Comparison of ENCODE assay signal across 14 cellular contexts in genomic region chr17:80703109-80703508, GRCh38.
DNase-seq lines count a peak whose midpoint lies in the region; ATAC-seq, FAIRE-seq and TF ChIP-seq lines count a peak whose summit lies in the region.
"Had no signal": no experiment of that assay in that cellular context is flagged by ENCODE, and none has a peak within 500 bp of the region (broad histone marks: within the 10 kb centered on the region; RNA-seq: fewer than 3 reads in every experiment).

No MANE protein-coding gene starts in this region.

- H3K36me3 Mint-ChIP-seq in CD4-positive, CD25-positive, alpha-beta regulatory T cell = peaks cover 15% of the 10 kb centered on the region
- H3K36me3 Mint-ChIP-seq in activated T-cell treated with anti-CD3 and anti-CD28 coated beads, Interleukin-2, amount 50 U/mL, for 72 hours (ENCODE audit: insufficient read depth in 2 of 2) = peaks cover 7 to 9% of the 10 kb centered on the region in 2 donors
- H3K36me3 Mint-ChIP-seq in memory B cell = peaks cover 10% of the 10 kb centered on the region

- FAIRE-seq in GM12891 (lab: Jason Lieb, UNC) = no peak
- FAIRE-seq: bronchial epithelial cell, keratinocyte had no signal

- ATAC-seq in CD4-positive, CD25-positive, alpha-beta regulatory T cell (ENCODE audit: low read depth in 2 of 2) = peak; percentile 69 to 83
- ATAC-seq in activated T-cell treated with anti-CD3 and anti-CD28 coated beads, Interleukin-2, amount 50 U/mL, for 72 hours (replicated peaks in 1 of 2) = peak; percentile 51 to 66
- peak; percentile 68 for ATAC-seq in memory B cell (ENCODE audit: low read depth)
- ATAC-seq in HG03469 (IDR thresholded peaks at IDR 0.05; ENCODE audit: unreplicated experiment) = no peak
- ATAC-seq: foreskin keratinocyte had no signal

- no peaks in the 10 kb centered on the region for H3K9me3 ChIP-seq in CD4-positive, CD25-positive, alpha-beta regulatory T cell (ENCODE audit: control insufficient read depth in 2 of 2, low read length in 2 of 2)
- H3K9me3 ChIP-seq: uterus had no signal

- peak overlapping the region; percentile 43 to 87 (median 48) for H3K27ac Mint-ChIP-seq in CD4-positive, CD25-positive, alpha-beta regulatory T cell
- H3K27ac Mint-ChIP-seq in activated T-cell treated with anti-CD3 and anti-CD28 coated beads, Interleukin-2, amount 50 U/mL, for 72 hours = no peak overlapping the region
- H3K27ac Mint-ChIP-seq in memory B cell = peak overlapping the region; percentile 31

- H3K36me3 ChIP-seq in CD4-positive, CD25-positive, alpha-beta regulatory T cell (ENCODE audit: control insufficient read depth, insufficient read depth, low read length) = no peaks in the 10 kb centered on the region
- H3K36me3 ChIP-seq: uterus had no signal

- peak in 2 of 3 donors; percentile 46 to 88 for DNase-seq in CD4-positive, CD25-positive, alpha-beta regulatory T cell
- no peak for DNase-seq in GM12891 (ENCODE audit: insufficient read length, low spot score)
- peak in 1 of 2 donors; percentile 11 for DNase-seq in activated T-cell treated with anti-CD3 and anti-CD28 coated beads, Interleukin-2, amount 50 U/mL, for 72 hours
- no peak for DNase-seq in memory B cell (ENCODE audit: low spot score in 2 of 2)
- DNase-seq in stimulated activated CD4-positive, alpha-beta T cell treated with anti-CD3 and anti-CD28 coated beads, Interleukin-4, amount 100 ng/mL, for 1 hour = no peak
- DNase-seq in hypothalamus (lab: John Stamatoyannopoulos, UW) = no peak
- DNase-seq: COR-L47, foreskin keratinocyte, posterior cingulate gyrus, uterus had no signal

- peaks cover 46% of the 10 kb centered on the region for H3K4me1 ChIP-seq in CD4-positive, CD25-positive, alpha-beta regulatory T cell (ENCODE audit: control insufficient read depth, insufficient read depth, low read length, poor library complexity, severe bottlenecking)
- H3K4me1 ChIP-seq: foreskin keratinocyte, uterus had no signal

- H3K4me1 Mint-ChIP-seq in CD4-positive, CD25-positive, alpha-beta regulatory T cell = peaks cover 44 to 72% (median 54%) of the 10 kb centered on the region in 4 donors
- peaks cover 52% of the 10 kb centered on the region for H3K4me1 Mint-ChIP-seq in activated T-cell treated with anti-CD3 and anti-CD28 coated beads, Interleukin-2, amount 50 U/mL, for 72 hours (ENCODE audit: low read depth)
- H3K4me1 Mint-ChIP-seq in memory B cell = peaks cover 36% of the 10 kb centered on the region

- H3K4me3 Mint-ChIP-seq in CD4-positive, CD25-positive, alpha-beta regulatory T cell = peak overlapping the region in 3 of 4 donors; percentile 59 to 72 (median 69)
- peak overlapping the region; percentile 6 to 53 for H3K4me3 Mint-ChIP-seq in activated T-cell treated with anti-CD3 and anti-CD28 coated beads, Interleukin-2, amount 50 U/mL, for 72 hours
- H3K4me3 Mint-ChIP-seq in memory B cell = no peak overlapping the region

- H3K27me3 Mint-ChIP-seq in CD4-positive, CD25-positive, alpha-beta regulatory T cell = no peaks in the 10 kb centered on the region
- H3K27me3 Mint-ChIP-seq in activated T-cell treated with anti-CD3 and anti-CD28 coated beads, Interleukin-2, amount 50 U/mL, for 72 hours (ENCODE audit: low read depth) = no peaks in the 10 kb centered on the region
- no peaks in the 10 kb centered on the region for H3K27me3 Mint-ChIP-seq in memory B cell

- H3K27me3 ChIP-seq in CD4-positive, CD25-positive, alpha-beta regulatory T cell (ENCODE audit: control insufficient read depth, insufficient read depth, low read length) = no peaks in the 10 kb centered on the region
- H3K27me3 ChIP-seq: foreskin keratinocyte, uterus had no signal

- TF ChIP-seq POLR2A in GM12891 (IDR thresholded peaks at IDR 0.05; ENCODE audit: low read depth, low read length) = no peak

- H3K9me3 Mint-ChIP-seq in CD4-positive, CD25-positive, alpha-beta regulatory T cell = peaks cover 0 to 5% (median 3%) of the 10 kb centered on the region in 7 donors
- H3K9me3 Mint-ChIP-seq in activated T-cell treated with anti-CD3 and anti-CD28 coated beads, Interleukin-2, amount 50 U/mL, for 72 hours = peaks cover 8 to 10% of the 10 kb centered on the region in 2 donors
- H3K9me3 Mint-ChIP-seq in memory B cell = peaks cover 9% of the 10 kb centered on the region

- peak overlapping the region; percentile 34 for H3K27ac ChIP-seq in CD4-positive, CD25-positive, alpha-beta regulatory T cell (ENCODE audit: insufficient read depth, low read length, poor library complexity, severe bottlenecking)
- H3K27ac ChIP-seq: foreskin keratinocyte, SK-N-MC, uterus had no signal

- peak overlapping the region; percentile 26 for H3K4me3 ChIP-seq in CD4-positive, CD25-positive, alpha-beta regulatory T cell (ENCODE audit: low read depth, low read length)
- H3K4me3 ChIP-seq: SK-N-MC, uterus had no signal

TF ChIP-seq in GM12891, 5 proteins besides CTCF, POLR2A, EP300 and RAD21:
- peak; percentile 73 for TF ChIP-seq SPI1 (IDR thresholded peaks at IDR 0.05; ENCODE audit: low read depth, low read length)
- no peak for TF ChIP-seq POU2F2 (IDR thresholded peaks at IDR 0.05; ENCODE audit: low read depth, low read length)

Comparison
In these comparisons a context has a peak if more than half of its experiments do, and no peak if none do; other contexts are left out.
1. DNase-seq: peak in CD4-positive, CD25-positive, alpha-beta regulatory T cell (2 of 3); none in GM12891 (single experiment), memory B cell (0 of 2), stimulated activated CD4-positive, alpha-beta T cell treated with anti-CD3 and anti-CD28 coated beads, Interleukin-4, amount 100 ng/mL, for 1 hour (single experiment) and hypothalamus (0 of 51).